ENCODE assay signal across 8 cellular contexts in the genomic region with DNA sequence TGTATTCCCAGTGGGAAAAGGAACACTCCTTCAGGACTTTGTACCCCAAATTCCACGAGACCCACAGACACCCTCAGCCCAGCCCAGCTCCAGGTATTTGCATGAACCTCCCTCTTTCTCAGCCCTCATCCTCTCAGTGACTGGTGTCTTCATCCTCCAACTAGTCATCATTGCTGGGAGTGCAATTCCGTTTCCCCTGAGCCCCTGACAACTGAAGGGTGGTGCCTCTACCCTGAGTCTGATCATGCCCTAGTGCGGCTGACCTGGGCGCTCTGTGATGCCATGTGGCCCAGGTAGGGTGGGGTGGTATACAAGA. TPM values are rescaled to one million over a fixed set of nuclear protein-coding genes. Genes with fewer than 3 reads are reported as not detected.
A peak's percentile ranks its signal among the peaks of the same experiment; 100 is the strongest.
DNase-seq lines count a peak whose midpoint lies in the region; ATAC-seq and TF ChIP-seq lines count a peak whose summit lies in the region.

No MANE protein-coding gene starts in this region.

- POLR2A ChIA-PET in SK-N-SH (lab: Yijun Ruan, JAX): interaction anchor here (1.2 to 2.0 kb wide), 3 partner anchors 10 to 44 kb away, joined by 4 to 11 read pairs (median 6); partner anchors contain the start of genes PGBD2 and ZNF672

- H3K27me3 ChIP-seq in SK-N-SH (ENCODE audit: insufficient read depth): no peaks in the 10 kb centered on the region
- no peaks in the 10 kb centered on the region for H3K27me3 ChIP-seq in hepatocyte
- H3K27me3 ChIP-seq in stomach: no peaks in the 10 kb centered on the region
- no peaks in the 10 kb centered on the region; the same call in 1 of the 2 replicates for H3K27me3 ChIP-seq in HAP-1 (ENCODE audit: low read depth)

- H3K4me3 ChIP-seq in SK-N-SH (ENCODE audit: low read depth in 2 of 2, low read length in 1 of 2) (peak overlapping the region; percentile 58 to 62), hepatocyte (peak overlapping the region; percentile 31), stomach (peak overlapping the region; percentile 52 to 68 (median 64)), HAP-1 (no peak overlapping the region)

- peaks cover 7 to 24% of the 10 kb centered on the region in 2 experiments; a peak in 3 of 4 replicates for H3K4me1 ChIP-seq in SK-N-SH (ENCODE audit: control insufficient read depth in 1 of 2, insufficient read depth in 2 of 2, low read depth in 1 of 2, low read length in 1 of 2)
- peaks cover 14% of the 10 kb centered on the region for H3K4me1 ChIP-seq in hepatocyte (ENCODE audit: insufficient read depth)
- peaks cover 19 to 37% (median 30%) of the 10 kb centered on the region in 4 donors for H3K4me1 ChIP-seq in stomach
- peaks cover 4% of the 10 kb centered on the region for H3K4me1 ChIP-seq in HAP-1

- H3K36me3 ChIP-seq in SK-N-SH (replicated peaks in 1 of 2; ENCODE audit: control insufficient read depth in 1 of 2, insufficient read depth in 2 of 2, low read length in 1 of 2) (no peaks in the 10 kb centered on the region), hepatocyte (replicated peaks; ENCODE audit: insufficient read depth, low read depth) (no peaks in the 10 kb centered on the region), stomach (no peaks in the 10 kb centered on the region), HAP-1 (replicated peaks) (no peaks in the 10 kb centered on the region)

- H3K9me2 ChIP-seq in SK-N-SH (no peaks in the 10 kb centered on the region), hepatocyte (replicated peaks; ENCODE audit: insufficient read depth) (no peaks in the 10 kb centered on the region)

- TF ChIP-seq EP300 in SK-N-SH (IDR thresholded peaks at IDR 0.05; ENCODE audit: borderline replicate concordance in 1 of 2, low read depth in 1 of 2, low read length in 1 of 2) (no peak), stomach (IDR thresholded peaks at IDR 0.05) (no peak)

- H3K27ac ChIP-seq in SK-N-SH (ENCODE audit: low read depth in 2 of 2, low read length in 1 of 2) (peak overlapping the region in 1 of 2 experiments; percentile 75; a peak in 2 of 4 replicates), hepatocyte (peak overlapping the region; percentile 22), stomach (peak overlapping the region; percentile 81 to 92 (median 87))

- TF ChIP-seq POLR2A in stomach (IDR thresholded peaks at IDR 0.05): no peak

- H3K9me3 ChIP-seq in SK-N-SH (no peaks in the 10 kb centered on the region), hepatocyte (ENCODE audit: low read depth) (no peaks in the 10 kb centered on the region), stomach (no peaks in the 10 kb centered on the region), HAP-1 (no peaks in the 10 kb centered on the region)

- CTCF ChIA-PET in SK-N-SH (lab: Yijun Ruan, JAX): interaction anchor here (0.9 to 2.0 kb wide), 5 partner anchors 16 to 62 kb away, joined by 3 to 6 read pairs (median 3); partner anchors contain the start of gene SH3BP5L

- ATAC-seq in GM18867 (IDR thresholded peaks at IDR 0.05; ENCODE audit: unreplicated experiment) (peak; percentile 9), HG02759 (IDR thresholded peaks at IDR 0.05; ENCODE audit: unreplicated experiment) (peak; percentile 6)

- H3K79me2 ChIP-seq in SK-N-SH (ENCODE audit: insufficient read depth): peaks cover 9% of the 10 kb centered on the region; the same call in 1 of the 2 replicates
- peaks cover 6% of the 10 kb centered on the region for H3K79me2 ChIP-seq in hepatocyte

- in situ Hi-C loops in HAP-1 (cut with MboI; ENCODE audit: low sequenced_read_pairs): no loop called here

- DNase-seq in SK-N-SH: no peak
- no peak for DNase-seq in hepatocyte (ENCODE audit: low spot score)
- DNase-seq in stomach: no peak
- DNase-seq in DMS79 treated with DMSO at 0.1 percent for 48 hours (lab: John Stamatoyannopoulos, UW): no peak
- DNase-seq in NK-92 (lab: John Stamatoyannopoulos, UW; ENCODE audit: unreplicated experiment): no peak
- no peak for DNase-seq in HAP-1 (ENCODE audit: low spot score in 2 of 2)

- no peaks in the 10 kb centered on the region for H3F3A ChIP-seq in SK-N-SH (replicated peaks; ENCODE audit: insufficient read depth)

- TF ChIP-seq CTCF in SK-N-SH (IDR thresholded peaks at IDR 0.05) (no peak), hepatocyte (IDR thresholded peaks at IDR 0.05; ENCODE audit: poor library complexity) (no peak), stomach (IDR thresholded peaks at IDR 0.05) (no peak)

- peak overlapping the region; percentile 50 for H3K9ac ChIP-seq in SK-N-SH

- H3K4me2 ChIP-seq in SK-N-SH: peak overlapping the region; percentile 83
- H3K4me2 ChIP-seq in hepatocyte: peak overlapping the region; percentile 91

- peak overlapping the region; percentile 88 for H2AFZ ChIP-seq in SK-N-SH (ENCODE audit: low read depth)
- H2AFZ ChIP-seq in hepatocyte: peak overlapping the region; percentile 75

- WGBS in SK-N-SH (ENCODE audit: low lambda C conversion rate): 46% methylated on average over 2 of the region's 4 CpGs
- WGBS in hepatocyte (ENCODE audit: low lambda C conversion rate, missing lambda C conversion rate): 16% methylated on average over 4 of the region's 4 CpGs
- WGBS in stomach, 5 donors: 4 to 13% (median 8%) methylated on average over 3 to 4 of the region's 4 CpGs

- intact Hi-C loops in stomach (cut with DNase I; ENCODE audit: low total_unique reads): no loop called here

- no peak for TF ChIP-seq RAD21 in SK-N-SH (IDR thresholded peaks at IDR 0.05; ENCODE audit: low read length)

- no peaks in the 10 kb centered on the region for H4K20me1 ChIP-seq in SK-N-SH (ENCODE audit: insufficient read depth)
- no peaks in the 10 kb centered on the region for H4K20me1 ChIP-seq in hepatocyte (ENCODE audit: insufficient read depth, poor library complexity, severe bottlenecking)

TF ChIP-seq in SK-N-SH, 30 proteins besides CTCF, POLR2A, EP300 and RAD21:
- TF ChIP-seq, protein P1, sequence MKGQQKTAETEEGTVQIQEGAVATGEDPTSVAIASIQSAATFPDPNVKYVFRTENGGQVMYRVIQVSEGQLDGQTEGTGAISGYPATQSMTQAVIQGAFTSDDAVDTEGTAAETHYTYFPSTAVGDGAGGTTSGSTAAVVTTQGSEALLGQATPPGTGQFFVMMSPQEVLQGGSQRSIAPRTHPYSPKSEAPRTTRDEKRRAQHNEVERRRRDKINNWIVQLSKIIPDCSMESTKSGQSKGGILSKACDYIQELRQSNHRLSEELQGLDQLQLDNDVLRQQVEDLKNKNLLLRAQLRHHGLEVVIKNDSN (IDR thresholded peaks at IDR 0.05; ENCODE audit: borderline replicate concordance, low read depth): no peak
- TF ChIP-seq ELF1 (IDR thresholded peaks at IDR 0.05) (no peak), FOXJ3 (CRISPR knock-in tag; IDR thresholded peaks at IDR 0.05) (no peak; the same call in 1 of the 2 replicates), RFX5 (IDR thresholded peaks at IDR 0.05; ENCODE audit: low read length) (no peak), TAF1 (IDR thresholded peaks at IDR 0.05; ENCODE audit: borderline replicate concordance, low read depth, low read length) (no peak), GABPA (IDR thresholded peaks at IDR 0.05; ENCODE audit: low read depth) (no peak), SIN3A (IDR thresholded peaks at IDR 0.05; ENCODE audit: borderline replicate concordance, low read depth, low read length) (no peak)

RNA-seq across cellular contexts. Expression of gene ZNF692, which starts 3.8 kb away (rescaled TPM):
- 47.0 and 62.9 TPM in 2 replicates for polyA plus RNA-seq in SK-N-SH (2012; rRNA removed)
- polyA plus RNA-seq in SK-N-SH (2012; cell fraction: cytosol; rRNA removed): 8.9 and 14.8 TPM in 2 replicates
- polyA plus RNA-seq in SK-N-SH (2012; cell fraction: nucleus; rRNA removed): 466 and 588 TPM in 2 replicates
- total RNA-seq in hepatocyte: 24.2 and 42.1 TPM in 2 replicates
- 60.8 and 79.9 TPM in 2 replicates for polyA plus RNA-seq in hepatocyte
- total RNA-seq in stomach: 100 to 1,000 TPM in 2 of 5 donors, 10 to 100 TPM in 2, 1 to 10 TPM in 1; 8.4 to 120 (median 87.5) TPM
- 10 to 100 TPM; 28.4 to 98.0 (median 44.9) TPM for polyA plus RNA-seq in stomach

RNA-seq across cellular contexts. Expression of gene ZNF672, which starts 24.6 kb away (rescaled TPM):
- polyA plus RNA-seq in SK-N-SH (2012; rRNA removed): 14.2 and 16.0 TPM in 2 replicates
- polyA plus RNA-seq in SK-N-SH (2012; cell fraction: cytosol; rRNA removed): 9.0 and 12.7 TPM in 2 replicates
- polyA plus RNA-seq in SK-N-SH (2012; cell fraction: nucleus; rRNA removed): 24.5 and 34.1 TPM in 2 replicates
- total RNA-seq in hepatocyte: 19.0 and 23.6 TPM in 2 replicates
- polyA plus RNA-seq in hepatocyte: 30.7 and 34.7 TPM in 2 replicates
- 100 to 1,000 TPM in 1 of 5 donors, 10 to 100 TPM in 4; 17.1 to 142 (median 57.8) TPM for total RNA-seq in stomach
- 10 to 100 TPM; 13.0 to 18.0 (median 17.1) TPM for polyA plus RNA-seq in stomach

RNA-seq across cellular contexts. Expression of gene SH3BP5L, which starts 36.9 kb away (rescaled TPM):
- polyA plus RNA-seq in SK-N-SH (2012; rRNA removed): 32.1 and 37.3 TPM in 2 replicates
- 16.7 and 25.0 TPM in 2 replicates for polyA plus RNA-seq in SK-N-SH (2012; cell fraction: cytosol; rRNA removed)
- polyA plus RNA-seq in SK-N-SH (2012; cell fraction: nucleus; rRNA removed): 57.5 and 58.1 TPM in 2 replicates
- 13.2 and 17.2 TPM in 2 replicates for total RNA-seq in hepatocyte
- polyA plus RNA-seq in hepatocyte: 5.3 and 6.5 TPM in 2 replicates
- total RNA-seq in stomach: 10 to 100 TPM; 11.6 to 20.0 (median 14.9) TPM
- 10 to 100 TPM in 2 of 3 donors, 1 to 10 TPM in 1; 9.6 to 13.6 (median 10.6) TPM for polyA plus RNA-seq in stomach

RNA-seq across cellular contexts. Expression of gene PGBD2, which starts 43.4 kb away (rescaled TPM):
- polyA plus RNA-seq in SK-N-SH (2012; rRNA removed): 6.4 and 9.9 TPM in 2 replicates
- 6.4 and 7.2 TPM in 2 replicates for polyA plus RNA-seq in SK-N-SH (2012; cell fraction: cytosol; rRNA removed)
- 18.4 and 20.4 TPM in 2 replicates for polyA plus RNA-seq in SK-N-SH (2012; cell fraction: nucleus; rRNA removed)
- total RNA-seq in hepatocyte: 5.6 and 8.0 TPM in 2 replicates
- 5.6 and 6.6 TPM in 2 replicates for polyA plus RNA-seq in hepatocyte
- 10 to 100 TPM in 1 of 5 donors, 1 to 10 TPM in 4; 1.8 to 12.5 (median 5.9) TPM for total RNA-seq in stomach
- polyA plus RNA-seq in stomach: 1 to 10 TPM; 2.1 to 5.6 (median 2.4) TPM
